In genomic region chr18:58544616-58545337, GRCh38 we compare ENCODE assay signal across 14 cellular contexts.
DNase-seq lines count a peak whose midpoint lies in the region; ATAC-seq and TF ChIP-seq lines count a peak whose summit lies in the region.
"Had no signal": no experiment of that assay in that cellular context is flagged by ENCODE, and none has a peak within 500 bp of the region (broad histone marks: within the 10 kb centered on the region; RNA-seq: fewer than 3 reads in every experiment).

No MANE protein-coding gene starts in this region.

- ATAC-seq in Right ventricle myocardium inferior (no peak), GM21825 (IDR thresholded peaks at IDR 0.05; ENCODE audit: unreplicated experiment) (peak; percentile 31)

- peak overlapping the region; percentile 76 for H3K27ac ChIP-seq in left ventricle myocardium inferior (replicated peaks)
- H3K27ac ChIP-seq: PC-9, spleen, thyroid gland had no signal

- H3K9me3 Mint-ChIP-seq in Caco-2 (ENCODE audit: unreplicated experiment), result no peaks in the 10 kb centered on the region
- H3K9me3 Mint-ChIP-seq in progenitor cell of endocrine pancreas (ENCODE audit: low read depth), result no peaks in the 10 kb centered on the region
- H3K9me3 Mint-ChIP-seq: CD8-positive, alpha-beta memory T cell had no signal

- no peak overlapping the region for H3K4me3 Mint-ChIP-seq in Caco-2 (ENCODE audit: unreplicated experiment)
- no peak overlapping the region for H3K4me3 Mint-ChIP-seq in progenitor cell of endocrine pancreas (ENCODE audit: low read depth)

- peaks cover 5% of the 10 kb centered on the region for H3K36me3 ChIP-seq in left ventricle myocardium inferior
- no peaks in the 10 kb centered on the region for H3K36me3 ChIP-seq in Caco-2 (ENCODE audit: control insufficient read depth, insufficient read depth, low read length)
- H3K36me3 ChIP-seq: spleen, thyroid gland had no signal

- no TSS peak for BruUV-seq in Caco-2 (replicated peaks; lab: Mats Ljungman, UMichigan)

- CTCF ChIA-PET in Caco-2 (lab: Charles Lee), result no interaction called here

- no peak overlapping the region for H3K27ac Mint-ChIP-seq in Caco-2 (ENCODE audit: unreplicated experiment)
- no peak overlapping the region for H3K27ac Mint-ChIP-seq in progenitor cell of endocrine pancreas

- TF ChIP-seq CTCF in left ventricle myocardium inferior (IDR thresholded peaks at IDR 0.05; ENCODE audit: borderline replicate concordance) (no peak), Caco-2 (IDR thresholded peaks at IDR 0.05; ENCODE audit: insufficient read depth in 1 of 2, low read depth in 1 of 2, low read length in 1 of 2, severe bottlenecking in 1 of 2, unreplicated experiment in 1 of 2) (no peak), progenitor cell of endocrine pancreas (IDR thresholded peaks at IDR 0.05; ENCODE audit: unreplicated experiment) (no peak)

- POLR2A ChIA-PET in Caco-2 (lab: Charles Lee), result no interaction called here

- H3K4me1 Mint-ChIP-seq in Caco-2 (ENCODE audit: low read depth, unreplicated experiment) (peaks cover 24% of the 10 kb centered on the region), progenitor cell of endocrine pancreas (ENCODE audit: low read depth) (peaks cover 8% of the 10 kb centered on the region)

- no peaks in the 10 kb centered on the region for H3K9me3 ChIP-seq in left ventricle myocardium inferior (replicated peaks)
- H3K9me3 ChIP-seq in Caco-2, result no peaks in the 10 kb centered on the region
- H3K9me3 ChIP-seq: spleen, thyroid gland had no signal

- DNase-seq in left ventricle myocardium inferior (no peak), Right ventricle myocardium inferior (ENCODE audit: missing footprints) (no peak), RPMI7951 (ENCODE audit: low read depth) (peak; percentile 63), Caco-2 (no peak), Ammon's horn (ENCODE audit: low spot score) (no peak), progenitor cell of endocrine pancreas (ENCODE audit: low spot score, unreplicated experiment) (no peak)
- DNase-seq in stimulated activated CD8-positive, alpha-beta memory T cell treated with anti-CD3 and anti-CD28 coated beads, Interleukin-4, amount 100 ng/mL, for 48 hours, result peak; percentile 50
- DNase-seq: CD8-positive, alpha-beta memory T cell; midbrain; NCI-H1092; PC-9; spleen; thyroid gland had no signal

- H3K4me1 ChIP-seq in left ventricle myocardium inferior (peaks cover 37% of the 10 kb centered on the region), Caco-2 (peaks cover 25% of the 10 kb centered on the region)
- H3K4me1 ChIP-seq: thyroid gland had no signal

- intact Hi-C loops in left ventricle myocardium inferior (cut with micrococcal nuclease) (no loop called here), Right ventricle myocardium inferior (cut with DNase I) (no loop called here), Caco-2 (cut with micrococcal nuclease; ENCODE audit: unreplicated experiment) (no loop called here)

- no peak overlapping the region for H3K4me3 ChIP-seq in left ventricle myocardium inferior
- H3K4me3 ChIP-seq in Caco-2 (ENCODE audit: low read depth, low read length), result no peak overlapping the region
- H3K4me3 ChIP-seq: PC-9, spleen, thyroid gland had no signal

- H3K27me3 ChIP-seq in left ventricle myocardium inferior (ENCODE audit: low read depth), result no peaks in the 10 kb centered on the region
- no peaks in the 10 kb centered on the region for H3K27me3 ChIP-seq in Caco-2 (replicated peaks; ENCODE audit: control insufficient read depth, insufficient read depth, low read length)
- H3K27me3 ChIP-seq: spleen, thyroid gland had no signal

- no peaks in the 10 kb centered on the region for H3K27me3 Mint-ChIP-seq in Caco-2 (ENCODE audit: insufficient read depth, unreplicated experiment)
- peaks cover 31% of the 10 kb centered on the region for H3K27me3 Mint-ChIP-seq in progenitor cell of endocrine pancreas
- H3K27me3 Mint-ChIP-seq: CD8-positive, alpha-beta memory T cell had no signal

- peaks cover 16% of the 10 kb centered on the region for H3K36me3 Mint-ChIP-seq in Caco-2 (ENCODE audit: insufficient read depth, unreplicated experiment)
- H3K36me3 Mint-ChIP-seq in progenitor cell of endocrine pancreas (ENCODE audit: insufficient read depth), result no peaks in the 10 kb centered on the region
- H3K36me3 Mint-ChIP-seq: CD8-positive, alpha-beta memory T cell had no signal

Comparison
In these comparisons a context has a peak if more than half of its experiments do, and no peak if none do; other contexts are left out.
1. DNase-seq: peak in RPMI7951 (single experiment) and stimulated activated CD8-positive, alpha-beta memory T cell treated with anti-CD3 and anti-CD28 coated beads, Interleukin-4, amount 100 ng/mL, for 48 hours (single experiment); none in left ventricle myocardium inferior (single experiment), Right ventricle myocardium inferior (single experiment), Caco-2 (0 of 2), Ammon's horn (single experiment) and progenitor cell of endocrine pancreas (single experiment).